Comparison of ENCODE assay signal across 34 cellular contexts in genomic region chr5:153539983-153540382, GRCh38. TPM values are rescaled to one million over a fixed set of nuclear protein-coding genes. Genes with fewer than 3 reads are reported as not detected.
"Had no signal": no experiment of that assay in that cellular context is flagged by ENCODE, and none has a peak within 500 bp of the region (broad histone marks: within the 10 kb centered on the region; RNA-seq: fewer than 3 reads in every experiment).

No MANE protein-coding gene starts in this region.

- H3K27ac ChIP-seq: ascending aorta, VCaP had no signal

- H3K36me3 ChIP-seq: ascending aorta had no signal

- H3K9me3 ChIP-seq: ascending aorta had no signal

- H3K4me1 Mint-ChIP-seq: activated CD4-positive, alpha-beta memory T cell treated with anti-CD3 and anti-CD28 coated beads, Interleukin-2, amount 10 ng/mL, durations not matched to agents 7 days and 5 days; activated CD4-positive, alpha-beta T cell treated with anti-CD3 and anti-CD28 coated beads for 36 hours; activated CD4-positive, alpha-beta T cell treated with anti-CD3 and anti-CD28 coated beads, Interleukin-2, amount 10 ng/mL, durations not matched to agents 7 days and 5 days; activated naive CD4-positive, alpha-beta T cell treated with anti-CD3 and anti-CD28 coated beads, Interleukin-2, amount 10 ng/mL, durations not matched to agents 7 days and 5 days; activated naive CD4-positive, alpha-beta T cell treated with anti-CD3 and anti-CD28 coated beads, Interleukin-2, amount 50 U/mL, for 24 hours; WTC11 had no signal

- DNase-seq: activated CD4-positive, alpha-beta memory T cell treated with anti-CD3 and anti-CD28 coated beads, Interleukin-2, amount 10 ng/mL, durations not matched to agents 7 days and 5 days; activated CD4-positive, alpha-beta T cell treated with anti-CD3 and anti-CD28 coated beads for 1 hour; activated CD4-positive, alpha-beta T cell treated with anti-CD3 and anti-CD28 coated beads for 36 hours; activated CD4-positive, alpha-beta T cell treated with anti-CD3 and anti-CD28 coated beads for 48 hours; activated CD4-positive, alpha-beta T cell treated with anti-CD3 and anti-CD28 coated beads, Interleukin-2, amount 10 ng/mL, durations not matched to agents 7 days and 5 days; activated CD4-positive, alpha-beta T cell treated with anti-CD3 and anti-CD28 coated beads, Interleukin-2, amount 50 U/mL, for 48 hours; activated CD4-positive, CD25-positive, alpha-beta regulatory T cell; activated CD8-positive, alpha-beta memory T cell treated with anti-CD3 and anti-CD28 coated beads for 24 hours; activated CD8-positive, alpha-beta memory T cell treated with anti-CD3 and anti-CD28 coated beads, Interleukin-2, amount 10 ng/mL, durations not matched to agents 7 days and 5 days; activated CD8-positive, alpha-beta memory T cell treated with anti-CD3 and anti-CD28 coated beads, Interleukin-2, amount 50 U/mL, for 48 hours; activated CD8-positive, alpha-beta T cell treated with anti-CD3 and anti-CD28 coated beads, Interleukin-2, amount 10 ng/mL, durations not matched to agents 7 days and 5 days; activated effector memory CD4-positive, alpha-beta T cell treated with Interleukin-2 at 50 U/mL for 16 hours; activated gamma-delta T cell; activated naive CD4-positive, alpha-beta T cell treated with anti-CD3 and anti-CD28 coated beads, Interleukin-2, amount 10 ng/mL, durations not matched to agents 7 days and 5 days; activated naive CD4-positive, alpha-beta T cell treated with Interleukin-2 at 50 U/mL for 16 hours; activated T-cell treated with anti-CD3 and anti-CD28 coated beads, Interleukin-2, amount 50 U/mL, for 24 hours; activated T-cell treated with anti-CD3 and anti-CD28 coated beads, Interleukin-2, amount 50 U/mL, for 48 hours; amygdala; anterior cingulate cortex; central memory CD4-positive, alpha-beta T cell; T-helper 1 cell; T-helper 2 cell; T-helper 9 cell had no signal

- H3K27me3 Mint-ChIP-seq: activated CD4-positive, alpha-beta memory T cell treated with anti-CD3 and anti-CD28 coated beads, Interleukin-2, amount 10 ng/mL, durations not matched to agents 7 days and 5 days; activated CD4-positive, alpha-beta T cell treated with anti-CD3 and anti-CD28 coated beads, Interleukin-2, amount 10 ng/mL, durations not matched to agents 7 days and 5 days; activated CD8-positive, alpha-beta memory T cell treated with anti-CD3 and anti-CD28 coated beads, Interleukin-2, amount 10 ng/mL, durations not matched to agents 7 days and 5 days; activated naive CD4-positive, alpha-beta T cell treated with anti-CD3 and anti-CD28 coated beads, Interleukin-2, amount 10 ng/mL, durations not matched to agents 7 days and 5 days; activated naive CD8-positive, alpha-beta T cell; activated T-cell treated with anti-CD3 and anti-CD28 coated beads, Interleukin-2, amount 50 U/mL, for 24 hours had no signal

- H3K9me3 Mint-ChIP-seq: activated CD4-positive, alpha-beta memory T cell treated with anti-CD3 and anti-CD28 coated beads, Interleukin-2, amount 10 ng/mL, durations not matched to agents 7 days and 5 days; activated CD4-positive, alpha-beta T cell treated with anti-CD3 and anti-CD28 coated beads, Interleukin-2, amount 10 ng/mL, durations not matched to agents 7 days and 5 days; activated naive CD4-positive, alpha-beta T cell treated with anti-CD3 and anti-CD28 coated beads, Interleukin-2, amount 10 ng/mL, durations not matched to agents 7 days and 5 days; T-helper 2 cell treated with Interferon-gamma antibody and Interleukin-4, amounts not matched to agents 5 μg/mL and 100 μg/mL, for 36 hours had no signal

- ATAC-seq: activated CD4-positive, alpha-beta T cell treated with anti-CD3 and anti-CD28 coated beads for 36 hours; activated CD4-positive, CD25-positive, alpha-beta regulatory T cell treated with anti-CD3 and anti-CD28 coated beads, Interleukin-2, amount 50 U/mL, for 24 hours; activated CD8-positive, alpha-beta memory T cell treated with anti-CD3 and anti-CD28 coated beads, Interleukin-2, amount 10 ng/mL, durations not matched to agents 7 days and 5 days; activated CD8-positive, alpha-beta T cell treated with anti-CD3 and anti-CD28 coated beads, Interleukin-2, amount 10 ng/mL, durations not matched to agents 7 days and 5 days; WTC11 had no signal

- H3K4me3 Mint-ChIP-seq: activated CD4-positive, alpha-beta memory T cell treated with anti-CD3 and anti-CD28 coated beads, Interleukin-2, amount 10 ng/mL, durations not matched to agents 7 days and 5 days; activated CD4-positive, alpha-beta T cell treated with anti-CD3 and anti-CD28 coated beads for 36 hours; activated CD4-positive, alpha-beta T cell treated with anti-CD3 and anti-CD28 coated beads, Interleukin-2, amount 10 ng/mL, durations not matched to agents 7 days and 5 days; activated CD8-positive, alpha-beta memory T cell treated with anti-CD3 and anti-CD28 coated beads, Interleukin-2, amount 10 ng/mL, durations not matched to agents 7 days and 5 days; activated CD8-positive, alpha-beta T cell treated with anti-CD3 and anti-CD28 coated beads, Interleukin-2, amount 10 ng/mL, durations not matched to agents 7 days and 5 days; activated naive CD4-positive, alpha-beta T cell treated with anti-CD3 and anti-CD28 coated beads, Interleukin-2, amount 10 ng/mL, durations not matched to agents 7 days and 5 days; activated naive CD4-positive, alpha-beta T cell treated with anti-CD3 and anti-CD28 coated beads, Interleukin-2, amount 50 U/mL, for 24 hours; activated naive CD8-positive, alpha-beta T cell; activated T-cell treated with anti-CD3 and anti-CD28 coated beads, Interleukin-2, amount 50 U/mL, for 24 hours; brain; T-helper 1 cell treated with Interleukin-12 subunit alpha and Interleukin-12 subunit beta and Interleukin-4 antibody, amounts not matched to agents 30 μg/mL and 1 μg/mL, for 36 hours; T-helper 2 cell treated with Interferon-gamma antibody and Interleukin-4, amounts not matched to agents 5 μg/mL and 100 μg/mL, for 36 hours; WTC11 had no signal

- H3K4me3 ChIP-seq: ascending aorta had no signal

- H3K27ac Mint-ChIP-seq: activated CD4-positive, alpha-beta memory T cell treated with anti-CD3 and anti-CD28 coated beads, Interleukin-2, amount 10 ng/mL, durations not matched to agents 7 days and 5 days; activated CD4-positive, alpha-beta T cell treated with anti-CD3 and anti-CD28 coated beads for 36 hours; activated CD4-positive, alpha-beta T cell treated with anti-CD3 and anti-CD28 coated beads, Interleukin-2, amount 10 ng/mL, durations not matched to agents 7 days and 5 days; activated CD8-positive, alpha-beta memory T cell treated with anti-CD3 and anti-CD28 coated beads, Interleukin-2, amount 10 ng/mL, durations not matched to agents 7 days and 5 days; activated CD8-positive, alpha-beta T cell treated with anti-CD3 and anti-CD28 coated beads, Interleukin-2, amount 10 ng/mL, durations not matched to agents 7 days and 5 days; activated naive CD4-positive, alpha-beta T cell treated with anti-CD3 and anti-CD28 coated beads, Interleukin-2, amount 10 ng/mL, durations not matched to agents 7 days and 5 days; activated naive CD4-positive, alpha-beta T cell treated with anti-CD3 and anti-CD28 coated beads, Interleukin-2, amount 50 U/mL, for 24 hours; activated naive CD8-positive, alpha-beta T cell; activated T-cell treated with anti-CD3 and anti-CD28 coated beads, Interleukin-2, amount 50 U/mL, for 24 hours; activated T-helper 2 cell treated with anti-CD3 and anti-CD28 coated beads, Interferon-gamma antibody, Interleukin-2, Interleukin-4, amounts not matched to agents 10 μg/mL and 5 μg/mL and 100 μg/mL, durations not matched to agents 14 hours and 24 hours and 36 hours; T-helper 1 cell treated with Interleukin-12 subunit alpha and Interleukin-12 subunit beta and Interleukin-4 antibody, amounts not matched to agents 30 μg/mL and 1 μg/mL, for 36 hours; T-helper 2 cell treated with Interferon-gamma antibody and Interleukin-4, amounts not matched to agents 5 μg/mL and 100 μg/mL, for 36 hours; WTC11 had no signal

- FAIRE-seq: TTC549 had no signal

- H3K4me1 ChIP-seq: ascending aorta had no signal

- H3K27me3 ChIP-seq: ascending aorta had no signal

- H3K36me3 Mint-ChIP-seq: activated CD8-positive, alpha-beta memory T cell treated with anti-CD3 and anti-CD28 coated beads, Interleukin-2, amount 10 ng/mL, durations not matched to agents 7 days and 5 days; activated naive CD4-positive, alpha-beta T cell treated with anti-CD3 and anti-CD28 coated beads, Interleukin-2, amount 10 ng/mL, durations not matched to agents 7 days and 5 days; activated naive CD4-positive, alpha-beta T cell treated with anti-CD3 and anti-CD28 coated beads, Interleukin-2, amount 50 U/mL, for 24 hours; activated naive CD8-positive, alpha-beta T cell; brain; WTC11 had no signal

RNA-seq across cellular contexts. Expression of gene GRIA1, which starts 49.5 kb away (rescaled TPM):
- total RNA-seq: activated CD4-positive, alpha-beta memory T cell treated with anti-CD3 and anti-CD28 coated beads, Interleukin-2, amount 10 ng/mL, durations not matched to agents 7 days and 5 days; activated CD4-positive, alpha-beta T cell treated with anti-CD3 and anti-CD28 coated beads for 36 hours; activated CD4-positive, alpha-beta T cell treated with anti-CD3 and anti-CD28 coated beads, Interleukin-2, amount 10 ng/mL, durations not matched to agents 7 days and 5 days; activated CD8-positive, alpha-beta memory T cell treated with anti-CD3 and anti-CD28 coated beads, Interleukin-2, amount 10 ng/mL, durations not matched to agents 7 days and 5 days; activated CD8-positive, alpha-beta T cell treated with anti-CD3 and anti-CD28 coated beads, Interleukin-2, amount 10 ng/mL, durations not matched to agents 7 days and 5 days; activated T-helper 2 cell treated with anti-CD3 and anti-CD28 coated beads, Interferon-gamma antibody, Interleukin-2, Interleukin-4, amounts not matched to agents 10 μg/mL and 5 μg/mL and 100 μg/mL, durations not matched to agents 14 hours and 24 hours and 36 hours had no signal
